9 cellular contexts compared by ENCODE assay signal in genomic region chr5:65034029-65034781, GRCh38.
DNase-seq lines count a peak whose midpoint lies in the region; ATAC-seq and TF ChIP-seq lines count a peak whose summit lies in the region.
"Had no signal": no experiment of that assay in that cellular context is flagged by ENCODE, and none has a peak within 500 bp of the region (broad histone marks: within the 10 kb centered on the region; RNA-seq: fewer than 3 reads in every experiment).

No MANE protein-coding gene starts in this region.

- no peak for DNase-seq in CD4-positive, alpha-beta memory T cell
- DNase-seq in MM.1S = no peak
- no peak for DNase-seq in brain microvascular endothelial cell
- no peak for DNase-seq in naive B cell
- DNase-seq in OCI-M2 (lab: John Stamatoyannopoulos, UW; ENCODE audit: unreplicated experiment) = no peak
- DNase-seq in NCI-H2029 (lab: John Stamatoyannopoulos, UW) = no peak
- DNase-seq in suprapubic skin (ENCODE audit: low spot score in 2 of 2) = no peak
- DNase-seq in NCI-H2171 treated with DMSO at 0.1 percent for 48 hours (lab: John Stamatoyannopoulos, UW) = no peak
- DNase-seq: small intestine had no signal

- no peak for TF ChIP-seq CTCF in MM.1S (IDR thresholded peaks at IDR 0.05; ENCODE audit: low read length)
- no peak for TF ChIP-seq CTCF in brain microvascular endothelial cell (IDR thresholded peaks at IDR 0.05; ENCODE audit: low read depth, low read length, missing control alignments)
- no peak for TF ChIP-seq CTCF in suprapubic skin (IDR thresholded peaks at IDR 0.05)

- no peaks in the 10 kb centered on the region for H3K27me3 ChIP-seq in CD4-positive, alpha-beta memory T cell (ENCODE audit: insufficient read depth, low read length)
- H3K27me3 ChIP-seq in MM.1S (replicated peaks; ENCODE audit: insufficient read depth, low read length) (no peaks in the 10 kb centered on the region), brain microvascular endothelial cell (replicated peaks) (no peaks in the 10 kb centered on the region), suprapubic skin (no peaks in the 10 kb centered on the region)

- H3K27ac ChIP-seq in CD4-positive, alpha-beta memory T cell (ENCODE audit: low read depth, low read length) = no peak overlapping the region
- no peak overlapping the region for H3K27ac ChIP-seq in MM.1S (ENCODE audit: low read length)
- peak overlapping the region; percentile 93 for H3K27ac ChIP-seq in brain microvascular endothelial cell
- H3K27ac ChIP-seq in suprapubic skin = no peak overlapping the region

- no peak for TF ChIP-seq EP300 in suprapubic skin (IDR thresholded peaks at IDR 0.05)

- H3K4me1 ChIP-seq in CD4-positive, alpha-beta memory T cell (ENCODE audit: insufficient read depth, low read length) = peaks cover 30% of the 10 kb centered on the region
- peaks cover 12% of the 10 kb centered on the region for H3K4me1 ChIP-seq in MM.1S (ENCODE audit: low read length)
- peaks cover 22% of the 10 kb centered on the region for H3K4me1 ChIP-seq in suprapubic skin

- no peak overlapping the region for H2AFZ ChIP-seq in MM.1S (ENCODE audit: low read length)

- peak overlapping the region; percentile 76; the same call in 1 of the 2 replicates for H3K4me2 ChIP-seq in MM.1S (ENCODE audit: low read depth, low read length)

- H3K9me3 ChIP-seq in CD4-positive, alpha-beta memory T cell (ENCODE audit: control insufficient read depth in 1 of 2, low read length in 2 of 2) = no peaks in the 10 kb centered on the region
- H3K9me3 ChIP-seq in MM.1S (replicated peaks; ENCODE audit: insufficient read depth, low read length) = no peaks in the 10 kb centered on the region
- H3K9me3 ChIP-seq in suprapubic skin = no peaks in the 10 kb centered on the region

- no peak overlapping the region for H3K4me3 ChIP-seq in CD4-positive, alpha-beta memory T cell (ENCODE audit: low read length in 2 of 2)
- no peak overlapping the region for H3K4me3 ChIP-seq in MM.1S (ENCODE audit: low read length)
- no peak overlapping the region for H3K4me3 ChIP-seq in brain microvascular endothelial cell (ENCODE audit: low read depth, low read length)
- H3K4me3 ChIP-seq in suprapubic skin = no peak overlapping the region

- ATAC-seq in naive B cell (ENCODE audit: low read depth in 2 of 2) = no peak

- peak overlapping the region; percentile 80; the same call in 1 of the 2 replicates for H3K9ac ChIP-seq in MM.1S (ENCODE audit: low read length)

- POLR2A ChIA-PET in CD4-positive, alpha-beta memory T cell (lab: Charles Lee; ENCODE audit: partially characterized antibody) = interaction anchor here (0.9 to 3.5 kb wide), 4 partner anchors 69 to 529 kb away, joined by 3 to 16 read pairs (median 14); partner anchors contain the start of genes CENPK and PPWD1

- peaks cover 4% of the 10 kb centered on the region; the same call in 1 of the 2 replicates for H3F3A ChIP-seq in MM.1S (ENCODE audit: insufficient read depth, low read length)

- CTCF ChIA-PET in CD4-positive, alpha-beta memory T cell (lab: Charles Lee; ENCODE audit: partially characterized antibody) = interaction anchor here (1.6 to 1.7 kb wide), 2 partner anchors 10 to 67 kb away, joined by 3 to 4 read pairs; no protein-coding TSS in a partner anchor

- H3K9me3 Mint-ChIP-seq in CD4-positive, alpha-beta memory T cell = peaks cover 0 to 2% (median 0%) of the 10 kb centered on the region in 8 donors
- no peaks in the 10 kb centered on the region for H3K9me3 Mint-ChIP-seq in naive B cell

- H3K9me2 ChIP-seq in MM.1S (replicated peaks; ENCODE audit: insufficient read depth, low read length) = no peaks in the 10 kb centered on the region

- TF ChIP-seq POLR2A in suprapubic skin (IDR thresholded peaks at IDR 0.05) = no peak

- intact Hi-C loops in CD4-positive, alpha-beta memory T cell (cut with micrococcal nuclease) = loop anchor here (10.0 kb wide), 1 partner anchor 1111 kb away; the partner anchor contains the start of gene SREK1

- peaks cover 0 to 3% of the 10 kb centered on the region in 2 donors for H3K36me3 Mint-ChIP-seq in CD4-positive, alpha-beta memory T cell
- no peaks in the 10 kb centered on the region for H3K36me3 Mint-ChIP-seq in naive B cell

- in situ Hi-C loops in brain microvascular endothelial cell (cut with HindIII; ENCODE audit: low pct_ligation_motif_present, low sequenced_read_pairs) = no loop called here

- H3K79me2 ChIP-seq in MM.1S (ENCODE audit: low read length) = no peaks in the 10 kb centered on the region

- H4K20me1 ChIP-seq in MM.1S (ENCODE audit: insufficient read depth, low read length) = no peaks in the 10 kb centered on the region

- 80% methylated on average over 8 of the region's 8 CpGs for WGBS in suprapubic skin

- peak overlapping the region; percentile 69 to 80 (median 76) for H3K4me3 Mint-ChIP-seq in CD4-positive, alpha-beta memory T cell
- H3K4me3 Mint-ChIP-seq in naive B cell = peak overlapping the region in 7 of 8 donors; percentile 73 to 94 (median 83)

- H3K27me3 Mint-ChIP-seq in CD4-positive, alpha-beta memory T cell = no peaks in the 10 kb centered on the region
- H3K27me3 Mint-ChIP-seq in naive B cell = no peaks in the 10 kb centered on the region

- H3K36me3 ChIP-seq in CD4-positive, alpha-beta memory T cell (ENCODE audit: insufficient read depth, low read length) = no peaks in the 10 kb centered on the region
- H3K36me3 ChIP-seq in MM.1S (replicated peaks; ENCODE audit: insufficient read depth, low read length) (no peaks in the 10 kb centered on the region), brain microvascular endothelial cell (replicated peaks) (no peaks in the 10 kb centered on the region), suprapubic skin (no peaks in the 10 kb centered on the region)

- peak overlapping the region; percentile 78 to 94 (median 88) for H3K27ac Mint-ChIP-seq in CD4-positive, alpha-beta memory T cell
- peak overlapping the region in 5 of 6 donors; percentile 70 to 96 (median 82) for H3K27ac Mint-ChIP-seq in naive B cell

- peaks cover 18 to 38% (median 28%) of the 10 kb centered on the region in 4 donors for H3K4me1 Mint-ChIP-seq in CD4-positive, alpha-beta memory T cell
- H3K4me1 Mint-ChIP-seq in naive B cell = peaks cover 15 to 32% (median 20%) of the 10 kb centered on the region in 3 donors
